Comparison of ENCODE assay signal across 1 cellular context in the genomic region with DNA sequence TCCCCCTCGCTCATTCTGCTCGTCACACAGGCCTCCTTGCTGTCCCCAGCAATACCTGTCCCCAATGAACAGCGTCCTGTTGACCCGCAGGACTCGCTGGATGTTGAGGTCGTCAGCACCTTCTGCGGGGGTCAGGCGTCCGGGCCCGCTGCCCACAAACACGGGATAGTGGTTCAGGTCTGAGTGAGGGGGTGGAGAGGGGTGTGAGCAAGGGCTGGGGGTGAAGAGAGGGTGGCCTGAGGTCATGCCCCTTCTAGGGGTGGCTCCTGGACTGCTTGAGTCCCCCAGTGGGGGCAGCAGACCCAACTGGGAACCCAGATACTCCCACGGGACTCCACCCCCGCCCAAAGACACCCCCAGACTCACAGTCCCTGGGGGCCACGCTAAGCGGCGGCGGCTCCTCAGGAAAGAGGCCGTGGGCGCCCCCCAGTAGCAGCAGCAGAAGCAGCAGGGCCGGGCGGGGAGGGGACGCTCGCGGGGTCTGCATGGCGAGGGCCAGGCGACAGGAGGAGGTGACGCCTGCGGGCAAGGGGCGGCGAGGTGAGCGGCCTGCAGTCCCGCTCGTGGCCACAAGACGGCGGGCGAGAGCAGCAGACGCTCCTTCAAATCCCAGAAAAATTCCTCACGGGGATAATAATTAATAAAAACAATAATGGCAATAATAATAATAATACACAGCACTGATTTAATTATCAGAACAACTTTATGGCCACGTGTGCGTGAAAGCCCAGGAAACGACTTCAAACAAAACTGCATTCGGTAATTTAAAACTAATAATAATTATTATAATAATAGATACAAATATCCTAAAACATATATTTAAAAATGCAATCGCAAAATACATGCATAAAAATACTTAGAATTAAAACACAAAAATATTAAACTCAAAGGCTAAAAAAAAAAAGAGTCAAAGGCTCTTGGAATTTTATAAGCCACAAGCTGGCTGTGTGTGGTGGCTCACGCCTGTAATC.
TF ChIP-seq lines count a peak whose summit lies in the region.

No MANE protein-coding gene starts in this region.

TF ChIP-seq in endothelial cell of umbilical vein, 7 proteins besides CTCF, POLR2A, EP300 and RAD21:
- TF ChIP-seq FOS (IDR thresholded peaks at IDR 0.05; ENCODE audit: borderline replicate concordance, insufficient read depth, low read length) (no peak), GATA2 (IDR thresholded peaks at IDR 0.05; ENCODE audit: insufficient read depth, insufficient read length, low read depth, low read length) (no peak), POLR2AphosphoS5 (IDR thresholded peaks at IDR 0.05; ENCODE audit: insufficient read depth, low read depth, low read length) (no peak), JUN (IDR thresholded peaks at IDR 0.05; ENCODE audit: borderline replicate concordance, insufficient read depth, insufficient read length, low read depth) (no peak), EZH2 (IDR thresholded peaks at IDR 0.05; ENCODE audit: borderline replicate concordance, low read depth, low read length, severe bottlenecking) (no peak), MYC (IDR thresholded peaks at IDR 0.05; ENCODE audit: low read depth, low read length) (no peak)
- TF ChIP-seq, protein P1, sequence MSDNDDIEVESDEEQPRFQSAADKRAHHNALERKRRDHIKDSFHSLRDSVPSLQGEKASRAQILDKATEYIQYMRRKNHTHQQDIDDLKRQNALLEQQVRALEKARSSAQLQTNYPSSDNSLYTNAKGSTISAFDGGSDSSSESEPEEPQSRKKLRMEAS (IDR thresholded peaks at IDR 0.05; ENCODE audit: insufficient read depth, insufficient read length): no peak
